35 cellular contexts compared by ENCODE assay signal in genomic region chr7:140864732-140865131, GRCh38. TPM values are rescaled to one million over a fixed set of nuclear protein-coding genes. Genes with fewer than 3 reads are reported as not detected.
DNase-seq lines count a peak whose midpoint lies in the region; ATAC-seq and TF ChIP-seq lines count a peak whose summit lies in the region.
"Had no signal": no experiment of that assay in that cellular context is flagged by ENCODE, and none has a peak within 500 bp of the region (broad histone marks: within the 10 kb centered on the region; RNA-seq: fewer than 3 reads in every experiment).

No MANE protein-coding gene starts in this region.

- intact Hi-C loops in activated CD4-positive, alpha-beta T cell treated with anti-CD3 and anti-CD28 coated beads, Interleukin-2, amount 10 ng/mL, durations not matched to agents 24 days and 14 days (cut with micrococcal nuclease): no loop called here

- CTCF ChIA-PET in HEK293 (lab: Yijun Ruan, JAX): no interaction called here
- CTCF ChIA-PET in WTC11 (lab: Charles Lee): no interaction called here

- peaks cover 35% of the 10 kb centered on the region for H3K4me1 Mint-ChIP-seq in WTC11
- H3K4me1 Mint-ChIP-seq in activated CD4-positive, alpha-beta T cell treated with anti-CD3 and anti-CD28 coated beads, Interleukin-2, amount 10 ng/mL, durations not matched to agents 24 days and 14 days: peaks cover 7% of the 10 kb centered on the region

- H3K27ac ChIP-seq in HEK293 (ENCODE audit: extremely low read depth, low read depth, low read length) (no peak overlapping the region), HL-60 (replicated peaks) (peak overlapping the region; percentile 27), neutrophil (peak overlapping the region; percentile 65)
- H3K27ac ChIP-seq: 22Rv1; A549; BLaER1; BLaER1 treated with 17β-estradiol and CSF1 and Interleukin-3, amounts not matched to agents 10 nM and 100 nM; C4-2B had no signal

- no peak overlapping the region for H3K4me3 ChIP-seq in HEK293 (ENCODE audit: low read depth, low read length)
- no peak overlapping the region for H3K4me3 ChIP-seq in HL-60 (replicated peaks; ENCODE audit: insufficient read depth, low read length)
- H3K4me3 ChIP-seq in neutrophil (ENCODE audit: low read depth in 1 of 2, low read length in 1 of 2): no peak overlapping the region
- H3K4me3 ChIP-seq: A549; BLaER1; BLaER1 treated with 17β-estradiol and CSF1 and Interleukin-3, amounts not matched to agents 10 nM and 100 nM had no signal

- H3K27me3 ChIP-seq in HL-60 (ENCODE audit: insufficient read depth, poor library complexity, severe bottlenecking) (no peaks in the 10 kb centered on the region), neutrophil (no peaks in the 10 kb centered on the region)
- H3K27me3 ChIP-seq: BE2C; BLaER1; BLaER1 treated with 17β-estradiol and CSF1 and Interleukin-3, amounts not matched to agents 10 nM and 100 nM had no signal

- peaks cover 15% of the 10 kb centered on the region for H3K36me3 Mint-ChIP-seq in WTC11
- H3K36me3 Mint-ChIP-seq in activated CD4-positive, alpha-beta T cell treated with anti-CD3 and anti-CD28 coated beads, Interleukin-2, amount 10 ng/mL, durations not matched to agents 24 days and 14 days (ENCODE audit: low read depth): peaks cover 18% of the 10 kb centered on the region

- H3K4me1 ChIP-seq in HEK293 (ENCODE audit: control insufficient read depth, insufficient read depth, low read length): no peaks in the 10 kb centered on the region
- H3K4me1 ChIP-seq in neutrophil (ENCODE audit: control insufficient read depth in 1 of 2, insufficient read depth in 1 of 2, low read depth in 1 of 2, low read length in 1 of 2): peaks cover 44 to 57% of the 10 kb centered on the region in 2 experiments
- H3K4me1 ChIP-seq: A549, BLaER1, Caco-2 had no signal

- ATAC-seq in WTC11 (no peak), GM18907 (IDR thresholded peaks at IDR 0.05; ENCODE audit: unreplicated experiment) (no peak)
- ATAC-seq: A549; CD8-positive, alpha-beta T cell had no signal

- H3K27ac Mint-ChIP-seq in WTC11: peak overlapping the region; percentile 46
- no peak overlapping the region for H3K27ac Mint-ChIP-seq in activated CD4-positive, alpha-beta T cell treated with anti-CD3 and anti-CD28 coated beads, Interleukin-2, amount 10 ng/mL, durations not matched to agents 24 days and 14 days
- H3K27ac Mint-ChIP-seq: B cell; CD4-positive, alpha-beta T cell; CD4-positive, CD25-positive, alpha-beta regulatory T cell; CD8-positive, alpha-beta T cell had no signal

- TF ChIP-seq CTCF in HEK293 (tag by site-specific recombination; IDR thresholded peaks at IDR 0.05): no peak
- TF ChIP-seq CTCF in HL-60 (IDR thresholded peaks at IDR 0.05; ENCODE audit: insufficient read depth, low read length): no peak
- TF ChIP-seq CTCF in WTC11 (IDR thresholded peaks at IDR 0.05): no peak
- TF ChIP-seq CTCF in neutrophil (IDR thresholded peaks at IDR 0.05): no peak

- H3K9me3 Mint-ChIP-seq in WTC11: peaks cover 14% of the 10 kb centered on the region
- H3K9me3 Mint-ChIP-seq in activated CD4-positive, alpha-beta T cell treated with anti-CD3 and anti-CD28 coated beads, Interleukin-2, amount 10 ng/mL, durations not matched to agents 24 days and 14 days: peaks cover 3% of the 10 kb centered on the region

- H3K36me3 ChIP-seq in HEK293 (ENCODE audit: control insufficient read depth in 2 of 2, insufficient read depth in 1 of 2, low read length in 2 of 2) (no peaks in the 10 kb centered on the region), neutrophil (no peaks in the 10 kb centered on the region)

- DNase-seq in HL-60 (ENCODE audit: low read depth in 1 of 2, low spot score in 1 of 2) (no peak), WTC11 (ENCODE audit: low spot score) (no peak), middle frontal gyrus (ENCODE audit: extremely low spot score, low spot score) (no peak), NCI-H1092 treated with DMSO at 0.1 percent for 48 hours (lab: John Stamatoyannopoulos, UW) (no peak)
- DNase-seq in activated CD4-positive, alpha-beta T cell treated with anti-CD3 and anti-CD28 coated beads, Interleukin-2, amount 10 ng/mL, durations not matched to agents 24 days and 14 days: no peak
- DNase-seq: 8988T; ACHN; AML-193; BE2C; C1 segment of cervical spinal cord; Caco-2; Calu3; CD4-positive, alpha-beta memory T cell; CD4-positive, alpha-beta T cell; CD4-positive, CD25-positive, alpha-beta regulatory T cell; CD8-positive, alpha-beta memory T cell; CD8-positive, alpha-beta T cell; COR-L47; DMS 273 treated with DMSO at 0.1 percent for 48 hours; DMS153; DMS53; DMS79; DMS79 treated with DMSO at 0.1 percent for 48 hours; DND-41; EL had no signal

- H3K9me3 ChIP-seq in HEK293 (ENCODE audit: control insufficient read depth, insufficient read depth, low read depth, low read length): no peaks in the 10 kb centered on the region
- no peaks in the 10 kb centered on the region for H3K9me3 ChIP-seq in neutrophil
- H3K9me3 ChIP-seq: A549, BE2C, Caco-2 had no signal

- POLR2A ChIA-PET in HEK293 (lab: Yijun Ruan, JAX): no interaction called here
- POLR2A ChIA-PET in WTC11 (lab: Charles Lee): no interaction called here

- no peak overlapping the region for H3K4me3 Mint-ChIP-seq in WTC11
- H3K4me3 Mint-ChIP-seq in activated CD4-positive, alpha-beta T cell treated with anti-CD3 and anti-CD28 coated beads, Interleukin-2, amount 10 ng/mL, durations not matched to agents 24 days and 14 days: no peak overlapping the region
- H3K4me3 Mint-ChIP-seq: B cell; CD14-positive monocyte; CD4-positive, alpha-beta memory T cell; CD4-positive, alpha-beta T cell; CD4-positive, CD25-positive, alpha-beta regulatory T cell; CD8-positive, alpha-beta memory T cell; CD8-positive, alpha-beta T cell had no signal

- H3K27me3 Mint-ChIP-seq in WTC11 (ENCODE audit: low read depth): no peaks in the 10 kb centered on the region
- H3K27me3 Mint-ChIP-seq in activated CD4-positive, alpha-beta T cell treated with anti-CD3 and anti-CD28 coated beads, Interleukin-2, amount 10 ng/mL, durations not matched to agents 24 days and 14 days: no peaks in the 10 kb centered on the region
- H3K27me3 Mint-ChIP-seq: B cell; CD4-positive, alpha-beta memory T cell; CD4-positive, alpha-beta T cell; CD4-positive, CD25-positive, alpha-beta regulatory T cell; CD8-positive, alpha-beta memory T cell had no signal

TF ChIP-seq in HEK293, 187 proteins besides CTCF, POLR2A, EP300 and RAD21 (continues in another document):
- no peak for TF ChIP-seq REST (tag by site-specific recombination; IDR thresholded peaks at IDR 0.05)

TF ChIP-seq in WTC11, 78 proteins besides CTCF, POLR2A, EP300 and RAD21 (continues in another document):
- no peak for TF ChIP-seq ZNF671 (CRISPR knock-in tag; IDR thresholded peaks at IDR 0.05)
- no peak for TF ChIP-seq GTF2I (CRISPR knock-in tag; conservative IDR thresholded peaks at IDR 0.05)
- TF ChIP-seq ARID4B (CRISPR knock-in tag; IDR thresholded peaks at IDR 0.05; ENCODE audit: borderline replicate concordance): no peak
- TF ChIP-seq TEAD1 (CRISPR knock-in tag; IDR thresholded peaks at IDR 0.05): no peak
- no peak for TF ChIP-seq TEAD4 (CRISPR knock-in tag; IDR thresholded peaks at IDR 0.05)
- TF ChIP-seq HMGXB4 (CRISPR knock-in tag; IDR thresholded peaks at IDR 0.05): no peak
- no peak for TF ChIP-seq FOXK1 (CRISPR knock-in tag; IDR thresholded peaks at IDR 0.05)
- no peak for TF ChIP-seq ZNF396 (CRISPR knock-in tag; IDR thresholded peaks at IDR 0.05; ENCODE audit: borderline replicate concordance)
- TF ChIP-seq EMX1 (CRISPR knock-in tag; IDR thresholded peaks at IDR 0.05): no peak
- no peak for TF ChIP-seq FOXP1 (CRISPR knock-in tag; IDR thresholded peaks at IDR 0.05; ENCODE audit: borderline replicate concordance)

RNA-seq across cellular contexts. Expression of gene BRAF, which starts 60.0 kb away (rescaled TPM):
- total RNA-seq in WTC11 (2021): 29.2 to 33.1 TPM (median 32.0 TPM) in 3 replicates
- 22.4 and 23.5 TPM in 2 replicates for total RNA-seq in activated CD4-positive, alpha-beta T cell treated with anti-CD3 and anti-CD28 coated beads, Interleukin-2, amount 10 ng/mL, durations not matched to agents 24 days and 14 days
